8 cellular contexts compared by ENCODE assay signal in genomic region chr10:102501201-102502028, GRCh38. TPM values are rescaled to one million over a fixed set of nuclear protein-coding genes. Genes with fewer than 3 reads are reported as not detected.
A peak's percentile ranks its signal among the peaks of the same experiment; 100 is the strongest.
DNase-seq lines count a peak whose midpoint lies in the region; ATAC-seq, FAIRE-seq and TF ChIP-seq lines count a peak whose summit lies in the region.

No MANE protein-coding gene starts in this region.

- intact Hi-C loops in activated B cell treated with CpG ODN at 0.5 μM for 24 hours (cut with micrococcal nuclease), result loop anchor here (1.0 to 10.0 kb wide), 14 partner anchors 40 to 1967 kb away; partner anchors contain the start of genes ARL3, BORCS7, BTRC and GBF1
- intact Hi-C loops in activated naive CD4-positive, alpha-beta T cell treated with anti-CD3 and anti-CD28 coated beads for 36 hours (cut with micrococcal nuclease), result loop anchor here (1.0 to 2.0 kb wide), 19 partner anchors 40 to 1147 kb away; partner anchors contain the start of genes ARL3, BTRC, CNNM2 and CUEDC2

- H3K27me3 Mint-ChIP-seq in activated B cell treated with CpG ODN at 0.5 μM for 24 hours, result no peaks in the 10 kb centered on the region
- H3K27me3 Mint-ChIP-seq in activated naive CD4-positive, alpha-beta T cell treated with anti-CD3 and anti-CD28 coated beads for 36 hours (ENCODE audit: low read depth), result no peaks in the 10 kb centered on the region

- peaks cover 25% of the 10 kb centered on the region for H3K4me1 Mint-ChIP-seq in activated B cell treated with CpG ODN at 0.5 μM for 24 hours
- peaks cover 30% of the 10 kb centered on the region for H3K4me1 Mint-ChIP-seq in activated naive CD4-positive, alpha-beta T cell treated with anti-CD3 and anti-CD28 coated beads for 36 hours (ENCODE audit: low read depth)

- H3K36me3 Mint-ChIP-seq in activated B cell treated with CpG ODN at 0.5 μM for 24 hours (ENCODE audit: low read depth), result peaks cover 1% of the 10 kb centered on the region
- H3K36me3 Mint-ChIP-seq in activated naive CD4-positive, alpha-beta T cell treated with anti-CD3 and anti-CD28 coated beads for 36 hours (ENCODE audit: low read depth), result peaks cover 1% of the 10 kb centered on the region

- POLR2A ChIA-PET in activated B cell treated with CpG ODN at 0.5 μM for 24 hours (lab: Charles Lee), result interaction anchor here (0.5 to 2.3 kb wide), 6 partner anchors 38 to 268 kb away, joined by 4 to 19 read pairs (median 5); partner anchors contain the start of genes C10orf95, CUEDC2 and TRIM8

- no peak for ATAC-seq in activated B cell treated with CpG ODN at 0.5 μM for 24 hours (ENCODE audit: low read depth)

- H3K4me1 ChIP-seq in iPS-20b (ENCODE audit: insufficient read depth, low read length) (peaks cover 5% of the 10 kb centered on the region), subcutaneous abdominal adipose tissue (ENCODE audit: control insufficient read depth in 5 of 5, insufficient read depth in 5 of 5, low read length in 5 of 5) (peaks cover 6 to 51% (median 43%) of the 10 kb centered on the region in 5 donors)

- H3K4me3 ChIP-seq in iPS-20b (ENCODE audit: low read length), result peak overlapping the region; percentile 90
- peak overlapping the region; percentile 64 to 99 (median 87) for H3K4me3 ChIP-seq in subcutaneous abdominal adipose tissue (ENCODE audit: low read depth in 1 of 5, low read length in 5 of 5)

- H3K9ac ChIP-seq in iPS-20b (ENCODE audit: low read depth, low read length) (peak overlapping the region; percentile 92), subcutaneous abdominal adipose tissue (ENCODE audit: low read length in 5 of 5) (peak overlapping the region; percentile 21 to 85 (median 79))

- H3K27ac Mint-ChIP-seq in activated B cell treated with CpG ODN at 0.5 μM for 24 hours, result no peak overlapping the region
- H3K27ac Mint-ChIP-seq in activated naive CD4-positive, alpha-beta T cell treated with anti-CD3 and anti-CD28 coated beads for 36 hours, result no peak overlapping the region

- TF ChIP-seq CTCF in activated B cell treated with CpG ODN at 0.5 μM for 24 hours (IDR thresholded peaks at IDR 0.05) (no peak), GM13976 (IDR thresholded peaks at IDR 0.05; ENCODE audit: borderline replicate concordance, control extremely low read depth, extremely low read depth, insufficient read depth, missing control alignments) (no peak)

- no peaks in the 10 kb centered on the region for H3K9me3 ChIP-seq in iPS-20b (ENCODE audit: insufficient read depth, low read depth, low read length)
- no peaks in the 10 kb centered on the region for H3K9me3 ChIP-seq in subcutaneous abdominal adipose tissue (ENCODE audit: control insufficient read depth in 5 of 5, low read length in 5 of 5)

- H3K27ac ChIP-seq in iPS-20b (ENCODE audit: low read length), result no peak overlapping the region
- H3K27ac ChIP-seq in subcutaneous abdominal adipose tissue (ENCODE audit: low read depth, low read length), result peak overlapping the region; percentile 54

- FAIRE-seq in H54 (lab: Jason Lieb, UNC), result no peak

- in situ Hi-C loops in GM13976 (cut with MboI; ENCODE audit: low sequenced_read_pairs, unreplicated experiment), result no loop called here

- no peak for DNase-seq in H54 (ENCODE audit: insufficient read length, low spot score)
- no peak for DNase-seq in activated B cell treated with CpG ODN at 0.5 μM for 24 hours
- DNase-seq in activated naive CD4-positive, alpha-beta T cell treated with anti-CD3 and anti-CD28 coated beads for 36 hours, result no peak
- DNase-seq in GM13976 (ENCODE audit: low spot score), result no peak
- DNase-seq in activated CD4-positive, CD25-positive, alpha-beta regulatory T cell (lab: John Stamatoyannopoulos, UW), result no peak
- no peak for DNase-seq in T-helper 1 cell

- H3K36me3 ChIP-seq in iPS-20b (ENCODE audit: insufficient read depth, low read depth, low read length) (no peaks in the 10 kb centered on the region), subcutaneous abdominal adipose tissue (ENCODE audit: control insufficient read depth in 5 of 5, insufficient read depth in 5 of 5, low read length in 5 of 5) (no peaks in the 10 kb centered on the region)

- H3K27me3 ChIP-seq in iPS-20b (ENCODE audit: insufficient read depth, low read length) (peaks cover 15% of the 10 kb centered on the region), subcutaneous abdominal adipose tissue (ENCODE audit: control insufficient read depth in 5 of 5, insufficient read depth in 4 of 5, low read length in 5 of 5) (no peaks in the 10 kb centered on the region)

- peak overlapping the region; percentile 48 for H3K4me3 Mint-ChIP-seq in activated B cell treated with CpG ODN at 0.5 μM for 24 hours
- H3K4me3 Mint-ChIP-seq in activated naive CD4-positive, alpha-beta T cell treated with anti-CD3 and anti-CD28 coated beads for 36 hours, result no peak overlapping the region

- CTCF ChIA-PET in activated B cell treated with CpG ODN at 0.5 μM for 24 hours (lab: Charles Lee), result interaction anchor here (0.9 kb wide), 1 partner anchor 102 kb away, joined by 3 read pairs; no protein-coding TSS in a partner anchor
- CTCF ChIA-PET in activated naive CD4-positive, alpha-beta T cell treated with anti-CD3 and anti-CD28 coated beads for 36 hours (lab: Charles Lee), result interaction anchor here (0.8 to 1.4 kb wide), 4 partner anchors 23 to 104 kb away, joined by 3 to 7 read pairs (median 3); no protein-coding TSS in a partner anchor

- H3K9me3 Mint-ChIP-seq in activated B cell treated with CpG ODN at 0.5 μM for 24 hours, result no peaks in the 10 kb centered on the region
- H3K9me3 Mint-ChIP-seq in activated naive CD4-positive, alpha-beta T cell treated with anti-CD3 and anti-CD28 coated beads for 36 hours, result no peaks in the 10 kb centered on the region

- TF ChIP-seq POLR2A in H54 (IDR thresholded peaks at IDR 0.05; ENCODE audit: low read depth, low read length), result peak; percentile 51; the same call in 1 of the 2 replicates

RNA-seq across cellular contexts. Expression of gene ACTR1A, which starts 1.1 kb away (rescaled TPM):
- 55.1 and 71.9 TPM in 2 replicates for total RNA-seq in activated B cell treated with CpG ODN at 0.5 μM for 24 hours
- total RNA-seq in activated naive CD4-positive, alpha-beta T cell treated with anti-CD3 and anti-CD28 coated beads for 36 hours, result 10 to 100 TPM; 59.6 to 60.8 TPM

RNA-seq across cellular contexts. Expression of gene SUFU, which starts 2.4 kb away (rescaled TPM):
- total RNA-seq in activated B cell treated with CpG ODN at 0.5 μM for 24 hours, result 5.7 and 7.4 TPM in 2 replicates
- 1 to 10 TPM; 6.6 to 7.1 TPM for total RNA-seq in activated naive CD4-positive, alpha-beta T cell treated with anti-CD3 and anti-CD28 coated beads for 36 hours

RNA-seq across cellular contexts. Expression of gene C10orf95, which starts 50.1 kb away (rescaled TPM):
- total RNA-seq in activated B cell treated with CpG ODN at 0.5 μM for 24 hours, result 0.35 and 0.51 TPM in 2 replicates
- under 1 TPM; 0.14 to 0.15 TPM for total RNA-seq in activated naive CD4-positive, alpha-beta T cell treated with anti-CD3 and anti-CD28 coated beads for 36 hours
